Comparison of ENCODE assay signal across 8 cellular contexts in the genomic region with DNA sequence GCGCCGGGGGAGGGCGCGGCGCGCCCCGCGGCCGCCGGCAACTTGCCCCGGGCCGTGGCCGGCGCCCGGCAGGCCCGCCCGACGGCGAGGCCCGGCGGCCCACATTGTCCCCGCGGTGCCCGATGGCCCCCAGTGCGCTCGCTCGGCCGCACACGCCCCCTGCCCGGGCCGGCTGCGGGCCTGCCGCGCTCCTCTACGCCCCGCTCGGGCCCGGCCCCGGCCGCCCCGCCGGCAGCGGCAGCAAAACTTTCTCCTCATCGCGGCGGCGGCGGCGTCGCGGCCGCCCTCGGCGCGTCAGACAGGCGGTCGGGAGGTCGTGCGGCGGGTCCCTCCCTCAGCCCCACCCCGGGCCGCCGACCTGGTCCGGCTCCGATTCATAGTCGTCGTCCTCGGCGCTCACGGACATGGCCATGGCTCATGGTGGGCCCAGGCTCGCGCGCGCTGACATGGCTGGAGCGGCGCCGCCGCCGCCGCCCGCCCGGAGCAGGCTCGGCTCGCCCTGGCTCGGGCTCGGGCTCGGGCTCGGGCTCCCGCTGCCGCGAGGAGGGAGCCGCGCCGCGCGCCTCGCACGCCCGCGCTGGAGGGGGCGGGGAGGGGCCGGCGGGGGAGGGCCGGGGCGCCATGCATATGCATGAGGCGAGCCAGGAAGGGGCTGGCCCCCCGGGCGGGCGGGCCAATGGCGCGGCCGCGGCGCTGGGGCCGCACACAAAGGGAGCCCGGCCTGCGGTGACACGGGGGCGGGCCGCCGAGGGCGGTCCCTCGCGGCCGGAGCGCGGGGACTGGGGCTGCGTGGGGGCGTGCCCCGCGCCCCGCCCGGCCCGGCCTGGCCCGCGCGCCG.
DNase-seq lines count a peak whose midpoint lies in the region; ATAC-seq and TF ChIP-seq lines count a peak whose summit lies in the region.

No MANE protein-coding gene starts in this region.

- H2AFZ ChIP-seq in neuron (ENCODE audit: low read depth, low read length), result no peak overlapping the region

- DNase-seq in DMS79 treated with DMSO at 0.1 percent for 48 hours (lab: John Stamatoyannopoulos, UW) (peak; percentile 68), Peyer's patch (peak; percentile 88 to 96 (median 94)), fibroblast of villous mesenchyme (ENCODE audit: low read depth) (peak; percentile 86), stomach (peak; percentile 94)
- DNase-seq in activated T-helper 2 cell treated with anti-CD3 and anti-CD28 coated beads, Interferon-gamma antibody, Interleukin-2, Interleukin-4, amounts not matched to agents 10 μg/mL and 5 μg/mL and 100 μg/mL, durations not matched to agents 14 hours and 24 hours and 36 hours (ENCODE audit: low spot score), result peak; percentile 87

- TF ChIP-seq CTCF in Peyer's patch (IDR thresholded peaks at IDR 0.05) (no peak), fibroblast of villous mesenchyme (IDR thresholded peaks at IDR 0.05; ENCODE audit: insufficient read depth, low read depth, low read length) (no peak), stomach (IDR thresholded peaks at IDR 0.05) (no peak)

- intact Hi-C loops in activated T-helper 2 cell treated with anti-CD3 and anti-CD28 coated beads, Interferon-gamma antibody, Interleukin-2, Interleukin-4, amounts not matched to agents 10 μg/mL and 5 μg/mL and 100 μg/mL, durations not matched to agents 14 hours and 24 hours and 36 hours (cut with micrococcal nuclease), result loop anchor here (1.0 to 10.0 kb wide), 3 partner anchors 66 to 338 kb away; a partner anchor contains a TSS
- intact Hi-C loops in stomach (cut with DNase I; ENCODE audit: low total_unique reads), result no loop called here

- H3K4me1 ChIP-seq in Peyer's patch (peaks cover 0 to 27% (median 5%) of the 10 kb centered on the region in 4 donors), neuron (ENCODE audit: insufficient read depth, low read length) (peaks cover 14% of the 10 kb centered on the region), stomach (peaks cover 12 to 29% (median 21%) of the 10 kb centered on the region in 4 donors)

- H3K27ac ChIP-seq in Peyer's patch (peak overlapping the region; percentile 86 to 92 (median 91)), stomach (peak overlapping the region; percentile 62 to 96 (median 91))

- H3K4me3 ChIP-seq in Peyer's patch (peak overlapping the region; percentile 67 to 91 (median 82)), fibroblast of villous mesenchyme (ENCODE audit: low read depth, low read length) (peak overlapping the region; percentile 58), neuron (ENCODE audit: low read length) (peak overlapping the region; percentile 59), stomach (peak overlapping the region; percentile 62 to 74 (median 68))

- H3K4me1 Mint-ChIP-seq in IgD-negative memory B cell, result peaks cover 11 to 43% (median 36%) of the 10 kb centered on the region in 3 donors
- H3K4me1 Mint-ChIP-seq in activated T-helper 2 cell treated with anti-CD3 and anti-CD28 coated beads, Interferon-gamma antibody, Interleukin-2, Interleukin-4, amounts not matched to agents 10 μg/mL and 5 μg/mL and 100 μg/mL, durations not matched to agents 14 hours and 24 hours and 36 hours (ENCODE audit: low read depth), result peaks cover 19% of the 10 kb centered on the region

- H3K36me3 ChIP-seq in Peyer's patch (no peaks in the 10 kb centered on the region), neuron (ENCODE audit: insufficient read depth, low read length) (peaks cover 5% of the 10 kb centered on the region), stomach (peaks cover 0 to 4% (median 0%) of the 10 kb centered on the region in 4 donors)

- no peaks in the 10 kb centered on the region for H3K27me3 Mint-ChIP-seq in IgD-negative memory B cell
- H3K27me3 Mint-ChIP-seq in activated T-helper 2 cell treated with anti-CD3 and anti-CD28 coated beads, Interferon-gamma antibody, Interleukin-2, Interleukin-4, amounts not matched to agents 10 μg/mL and 5 μg/mL and 100 μg/mL, durations not matched to agents 14 hours and 24 hours and 36 hours (ENCODE audit: low read depth), result no peaks in the 10 kb centered on the region

- H3K9me3 Mint-ChIP-seq in IgD-negative memory B cell, result no peaks in the 10 kb centered on the region
- no peaks in the 10 kb centered on the region for H3K9me3 Mint-ChIP-seq in activated T-helper 2 cell treated with anti-CD3 and anti-CD28 coated beads, Interferon-gamma antibody, Interleukin-2, Interleukin-4, amounts not matched to agents 10 μg/mL and 5 μg/mL and 100 μg/mL, durations not matched to agents 14 hours and 24 hours and 36 hours

- no peaks in the 10 kb centered on the region for H3K9me3 ChIP-seq in Peyer's patch
- H3K9me3 ChIP-seq in neuron (ENCODE audit: low read length), result no peaks in the 10 kb centered on the region
- H3K9me3 ChIP-seq in stomach, result no peaks in the 10 kb centered on the region

- 0 to 1% (median 1%) methylated on average over 27 to 135 of the region's 138 CpGs; no CpG with 5 or more reads in 1 of the 5 donors for whole genome bisulfite sequencing in stomach, 5 donors

- ATAC-seq in GM21619 (IDR thresholded peaks at IDR 0.05; ENCODE audit: unreplicated experiment), result peak; percentile 83

- H3K27me3 ChIP-seq in Peyer's patch (no peaks in the 10 kb centered on the region), neuron (ENCODE audit: insufficient read depth, low read length) (no peaks in the 10 kb centered on the region), stomach (no peaks in the 10 kb centered on the region)

- TF ChIP-seq POLR2A in Peyer's patch (IDR thresholded peaks at IDR 0.05) (peak; percentile 18 to 66), stomach (IDR thresholded peaks at IDR 0.05) (no peak)

- peak overlapping the region in 3 of 4 donors; percentile 60 to 79 (median 71) for H3K4me3 Mint-ChIP-seq in IgD-negative memory B cell
- peak overlapping the region; percentile 17 for H3K4me3 Mint-ChIP-seq in activated T-helper 2 cell treated with anti-CD3 and anti-CD28 coated beads, Interferon-gamma antibody, Interleukin-2, Interleukin-4, amounts not matched to agents 10 μg/mL and 5 μg/mL and 100 μg/mL, durations not matched to agents 14 hours and 24 hours and 36 hours (ENCODE audit: low read depth)

- peak overlapping the region in 1 of 3 donors; percentile 95 for H3K27ac Mint-ChIP-seq in IgD-negative memory B cell
- H3K27ac Mint-ChIP-seq in activated T-helper 2 cell treated with anti-CD3 and anti-CD28 coated beads, Interferon-gamma antibody, Interleukin-2, Interleukin-4, amounts not matched to agents 10 μg/mL and 5 μg/mL and 100 μg/mL, durations not matched to agents 14 hours and 24 hours and 36 hours, result no peak overlapping the region

- no peaks in the 10 kb centered on the region for H3K36me3 Mint-ChIP-seq in IgD-negative memory B cell
- H3K36me3 Mint-ChIP-seq in activated T-helper 2 cell treated with anti-CD3 and anti-CD28 coated beads, Interferon-gamma antibody, Interleukin-2, Interleukin-4, amounts not matched to agents 10 μg/mL and 5 μg/mL and 100 μg/mL, durations not matched to agents 14 hours and 24 hours and 36 hours (ENCODE audit: low read depth), result peaks cover 15% of the 10 kb centered on the region

- no peak for TF ChIP-seq EP300 in stomach (IDR thresholded peaks at IDR 0.05)

Comparison
In these comparisons a context has a peak if more than half of its experiments do, and no peak if none do; other contexts are left out.
1. Peak in every context shown above with its lines: DNase-seq, ATAC-seq, H3K4me3 ChIP-seq and H3K27ac ChIP-seq.
2. POLR2A ChIP-seq: peak in Peyer's patch (2 of 2); none in stomach (0 of 4).